Comparison of ENCODE assay signal across 13 cellular contexts in the genomic region with DNA sequence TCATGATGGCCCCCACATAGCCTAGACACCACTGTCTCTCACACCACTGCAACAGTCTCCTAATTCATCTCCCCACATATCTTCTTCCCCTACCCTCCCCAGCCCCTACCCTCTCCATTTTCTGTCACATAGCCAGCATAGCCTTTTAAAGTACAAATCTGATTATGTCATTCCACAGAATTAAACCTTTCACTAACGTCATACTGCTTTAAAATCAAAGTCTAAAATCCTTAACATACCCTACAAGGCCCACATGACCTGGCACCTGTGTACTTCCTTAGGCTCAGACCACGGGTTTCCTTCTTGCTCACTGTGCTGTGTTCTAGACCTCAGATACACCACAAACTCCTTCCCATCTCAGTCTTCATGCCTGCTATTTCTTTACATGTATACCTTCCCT. TPM values are rescaled to one million over a fixed set of nuclear protein-coding genes. Genes with fewer than 3 reads are reported as not detected.
DNase-seq lines count a peak whose midpoint lies in the region; ATAC-seq, FAIRE-seq and TF ChIP-seq lines count a peak whose summit lies in the region.
"Had no signal": no experiment of that assay in that cellular context is flagged by ENCODE, and none has a peak within 500 bp of the region (broad histone marks: within the 10 kb centered on the region; RNA-seq: fewer than 3 reads in every experiment).

No MANE protein-coding gene starts in this region.

- H3K9me3 ChIP-seq in small intestine (ENCODE audit: control insufficient read depth, low read depth) (no peaks in the 10 kb centered on the region), adrenal gland (replicated peaks in 1 of 3) (no peaks in the 10 kb centered on the region)
- H3K9me3 ChIP-seq: MG63, SK-N-SH, transverse colon had no signal

- no peaks in the 10 kb centered on the region for H3K27me3 ChIP-seq in small intestine (ENCODE audit: control insufficient read depth in 2 of 2, insufficient read depth in 2 of 2, low read length in 2 of 2)
- no peaks in the 10 kb centered on the region for H3K27me3 ChIP-seq in H7 (ENCODE audit: control insufficient read depth, insufficient read depth, low read length)
- no peaks in the 10 kb centered on the region for H3K27me3 ChIP-seq in adrenal gland
- H3K27me3 ChIP-seq: MG63, transverse colon had no signal

- H3K4me1 ChIP-seq in small intestine (ENCODE audit: control insufficient read depth in 2 of 2, insufficient read depth in 1 of 2, low read depth in 1 of 2, low read length in 1 of 2) (no peaks in the 10 kb centered on the region), adrenal gland (replicated peaks in 1 of 2) (peaks cover 6 to 21% of the 10 kb centered on the region in 2 donors)

- H3K27ac ChIP-seq in small intestine (ENCODE audit: low read depth in 1 of 2, low read length in 1 of 2) (no peak overlapping the region), adrenal gland (no peak overlapping the region)
- H3K27ac ChIP-seq: transverse colon had no signal

- 14 to 40% (median 15%) methylated on average over 2 of the region's 2 CpGs for WGBS in small intestine, 3 donors
- WGBS in adrenal gland, 4 donors = 73 to 89% (median 75%) methylated on average over 2 of the region's 2 CpGs

- TF ChIP-seq POLR2A in adrenal gland (IDR thresholded peaks at IDR 0.05) = no peak

- intact Hi-C loops in adrenal gland (cut with DNase I) = no loop called here

- peak; percentile 8 for DNase-seq in activated T-cell treated with anti-CD3 and anti-CD28 coated beads for 48 hours (ENCODE audit: low read depth)
- DNase-seq in activated T-cell treated with anti-CD3 and anti-CD28 coated beads for 4 hours = no peak
- peak in 3 of 5 experiments; percentile 8 to 91 (median 51) for DNase-seq in T-helper 2 cell
- peak; percentile 47 for DNase-seq in small intestine
- DNase-seq in H7 = no peak
- no peak for DNase-seq in cerebellum (ENCODE audit: low spot score)
- DNase-seq in adrenal gland = no peak
- DNase-seq: caudate nucleus, MG63, NCI-H526 treated with DMSO at 0.1 percent for 48 hours, SK-N-SH, transverse colon had no signal

- peak; percentile 87 for ATAC-seq in GM21825 (IDR thresholded peaks at IDR 0.05; ENCODE audit: unreplicated experiment)

- no peak for TF ChIP-seq CTCF in adrenal gland (IDR thresholded peaks at IDR 0.05)

- H3K4me3 ChIP-seq in small intestine (ENCODE audit: low read depth in 1 of 2, low read length in 2 of 2) (no peak overlapping the region), H7 (ENCODE audit: insufficient read depth, low read depth, low read length) (no peak overlapping the region), adrenal gland (no peak overlapping the region)
- H3K4me3 ChIP-seq: MG63, transverse colon had no signal

- no peak for FAIRE-seq in small intestine (lab: Jason Lieb, UNC)

- H3K36me3 ChIP-seq in small intestine (ENCODE audit: control insufficient read depth in 2 of 2, insufficient read depth in 2 of 2, low read length in 2 of 2) (peaks cover 0 to 4% of the 10 kb centered on the region in 2 donors), H7 (replicated peaks; ENCODE audit: control insufficient read depth, insufficient read depth, low read length) (no peaks in the 10 kb centered on the region), adrenal gland (replicated peaks in 1 of 2) (no peaks in the 10 kb centered on the region)
- H3K36me3 ChIP-seq: MG63, transverse colon had no signal

RNA-seq across cellular contexts. Expression of gene OSTM1, which starts 5.9 kb away (rescaled TPM):
- polyA plus RNA-seq in small intestine (1 to 10 TPM; 5.7 to 8.8 (median 6.0) TPM), adrenal gland (10 to 100 TPM; 15.6 to 64.5 (median 16.9) TPM)
- total RNA-seq in H7 (2014; rRNA removed; shearing (Covaris generic)) = 20.9 and 24.5 TPM in 2 replicates
- total RNA-seq in cerebellum (23.4 TPM), adrenal gland (100 to 1,000 TPM in 1 of 8 donors, 10 to 100 TPM in 7; 45.6 to 510 (median 67.0) TPM)

Comparison
In these comparisons a context has a peak if more than half of its experiments do, and no peak if none do; other contexts are left out.
1. DNase-seq: peak in activated T-cell treated with anti-CD3 and anti-CD28 coated beads for 48 hours (single experiment), T-helper 2 cell (3 of 5) and small intestine (single experiment); none in activated T-cell treated with anti-CD3 and anti-CD28 coated beads for 4 hours (single experiment), H7 (single experiment), cerebellum (single experiment) and adrenal gland (0 of 7).